ENCODE assay signal across 8 cellular contexts in the genomic region with DNA sequence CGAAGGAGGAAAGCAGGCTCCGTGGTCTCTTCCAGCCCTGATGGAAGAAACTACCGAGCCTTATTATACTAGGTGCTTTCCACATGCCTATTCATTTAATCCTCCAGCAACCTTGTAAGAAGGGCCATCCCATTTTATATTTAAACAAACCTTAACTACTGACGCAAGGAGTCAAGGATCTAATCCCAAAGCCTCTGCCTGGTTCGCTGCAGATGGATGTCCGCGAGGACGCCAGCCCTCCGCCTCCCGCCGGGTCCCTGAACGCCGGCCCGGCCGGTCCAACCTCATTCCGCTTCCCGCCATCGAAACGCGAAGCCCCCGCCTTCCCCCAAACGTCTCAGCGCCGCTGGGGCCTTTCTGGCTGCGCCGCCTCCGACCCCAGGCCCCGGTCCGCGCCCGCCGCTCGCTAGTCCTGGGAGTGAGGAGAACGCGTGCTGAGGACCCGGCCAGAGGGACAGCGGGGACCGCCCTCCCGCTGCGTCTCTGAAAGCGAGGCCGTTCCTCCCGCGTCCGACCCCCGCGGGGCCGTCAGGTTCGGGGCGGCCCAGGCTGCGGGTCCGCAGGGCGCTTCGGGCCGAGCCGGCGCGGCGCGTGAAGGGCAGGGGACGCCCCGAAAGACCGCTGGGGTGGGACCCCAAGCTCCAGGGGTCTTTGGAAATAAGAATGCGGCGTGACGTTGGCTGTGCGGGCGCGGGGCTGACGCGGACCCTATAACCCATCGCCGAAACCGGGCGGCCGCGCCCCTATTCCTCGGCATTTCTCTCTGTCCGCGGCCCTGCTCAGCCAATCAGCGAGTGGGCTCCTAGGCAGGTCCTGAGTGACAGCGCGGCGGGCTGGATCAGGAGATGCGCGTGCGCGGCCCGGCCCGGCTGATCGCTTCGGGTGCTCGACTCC.
DNase-seq lines count a peak whose midpoint lies in the region; ATAC-seq lines count a peak whose summit lies in the region.

No MANE protein-coding gene starts in this region.

- in situ Hi-C loops in ACHN (cut with HindIII; ENCODE audit: low pct_ligation_motif_present, low pct_unique_long_range_greater_than_20kb, low sequenced_read_pairs): no loop called here

- peak; percentile 98 for DNase-seq in ACHN
- peak; percentile 98 for DNase-seq in NCI-H2227 (lab: John Stamatoyannopoulos, UW; ENCODE audit: unreplicated experiment)
- peak; percentile 83 to 88 (median 86) for DNase-seq in activated CD4-positive, CD25-positive, alpha-beta regulatory T cell (lab: John Stamatoyannopoulos, UW)
- DNase-seq in caudate nucleus (lab: John Stamatoyannopoulos, UW): peak in 60 of 61 donors; percentile 58 to 97 (median 93)
- DNase-seq in iris pigment epithelial cell (ENCODE audit: low read depth): peak; percentile 94
- peak; percentile 62 for DNase-seq in smooth muscle cell of the brain vasculature (ENCODE audit: low read depth, low spot score)

- ATAC-seq in GM18873 (IDR thresholded peaks at IDR 0.05; ENCODE audit: low FRiP score, unreplicated experiment) (peak; percentile 90), HG03159 (IDR thresholded peaks at IDR 0.05; ENCODE audit: unreplicated experiment) (peak; percentile 89)

- H3K27ac ChIP-seq in caudate nucleus (ENCODE audit: low read depth, low read length): peak overlapping the region; percentile 79

Comparison
In these comparisons a context has a peak if more than half of its experiments do, and no peak if none do; other contexts are left out.
1. Peak in every context shown above with its lines: DNase-seq, ATAC-seq and H3K27ac ChIP-seq.